In the genomic region with DNA sequence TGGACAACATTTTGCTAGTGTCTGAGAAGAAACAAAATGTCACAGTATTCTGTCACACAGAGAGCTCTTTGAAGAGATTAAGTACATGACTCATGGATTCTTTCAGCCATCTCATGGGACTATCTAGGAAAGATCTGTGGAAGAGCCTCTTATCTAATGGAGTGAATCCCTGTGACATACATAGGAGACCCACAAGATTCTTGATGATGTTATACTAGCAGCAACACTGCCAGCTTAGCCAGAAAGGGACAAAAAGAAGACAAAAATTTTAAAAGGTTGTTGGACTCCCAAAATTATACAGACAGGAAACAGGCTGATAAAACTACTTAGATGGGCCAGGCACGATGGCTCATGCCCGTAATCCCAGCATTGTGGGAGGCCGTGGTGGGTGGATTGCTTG, we compare ENCODE assay signal across 33 cellular contexts.
"Had no signal": no experiment of that assay in that cellular context is flagged by ENCODE, and none has a peak within 500 bp of the region (broad histone marks: within the 10 kb centered on the region; RNA-seq: fewer than 3 reads in every experiment).

No MANE protein-coding gene starts in this region.

- H3K27ac ChIP-seq: neutrophil, ovary, parathyroid adenoma, psoas muscle, skin epidermis, spleen, suprapubic skin, testis, tibial artery, transverse colon, upper lobe of right lung, uterus had no signal

- DNase-seq: naive thymus-derived CD8-positive, alpha-beta T cell; nephron progenitor cell; nucleus accumbens; ovary; posterior cingulate gyrus; psoas muscle; right cardiac atrium; spleen; stimulated activated CD4-positive, alpha-beta T cell treated with anti-CD3 and anti-CD28 coated beads, Interleukin-12 subunit alpha, Interleukin-12 subunit beta, amount 100 ng/mL, for 4 hours; stimulated activated CD4-positive, alpha-beta T cell treated with anti-CD3 and anti-CD28 coated beads, Interleukin-1b, Interleukin-23, amount 100 ng/mL, for 48 hours; stimulated activated CD4-positive, alpha-beta T cell treated with anti-CD3 and anti-CD28 coated beads, Interleukin-4, amount 100 ng/mL, for 1 hour; stimulated activated CD4-positive, alpha-beta T cell treated with anti-CD3 and anti-CD28 coated beads, Interleukin-4, amount 100 ng/mL, for 4 hours; stimulated activated CD8-positive, alpha-beta memory T cell treated with anti-CD3 and anti-CD28 coated beads, Interleukin-4, amount 100 ng/mL, for 48 hours; stimulated activated naive CD4-positive, alpha-beta T cell; stimulated activated naive CD8-positive, alpha-beta T cell treated with anti-CD3 and anti-CD28 coated beads, Interleukin-15, amount 100 ng/mL, for 72 hours; stimulated activated naive CD8-positive, alpha-beta T cell treated with anti-CD3 and anti-CD28 coated beads, Interleukin-15, Interleukin-2, amounts not matched to agents 100 U/mL and 50 U/mL, for 24 hours; substantia nigra; testis; tibial artery; transverse colon; upper lobe of right lung; uterus had no signal

- H3K4me1 Mint-ChIP-seq: naive thymus-derived CD8-positive, alpha-beta T cell; nephron progenitor cell; neural crest cell; stimulated activated naive CD8-positive, alpha-beta T cell treated with anti-CD3 and anti-CD28 coated beads, Interleukin-15, amount 100 ng/mL, for 72 hours had no signal

- H3K9me3 ChIP-seq: neutrophil, ovary, suprapubic skin, testis, upper lobe of right lung had no signal

- H3K4me2 ChIP-seq: smooth muscle cell had no signal

- H3K9ac ChIP-seq: parathyroid adenoma had no signal

- H3K36me3 ChIP-seq: neutrophil, ovary, spleen, suprapubic skin, tibial artery, transverse colon, upper lobe of right lung, uterus had no signal

- H3K27me3 ChIP-seq: neutrophil, ovary, spleen, suprapubic skin, testis, tibial artery, transverse colon, upper lobe of right lung, uterus had no signal

- H3K27ac Mint-ChIP-seq: naive thymus-derived CD8-positive, alpha-beta T cell; natural killer cell treated with Interleukin-12 subunit alpha and Interleukin-12 subunit beta and Interleukin-15 and Interleukin-18, amount 100 ng/mL, for 72 hours; nephron progenitor cell; progenitor cell of endocrine pancreas; stimulated activated memory B cell treated with anti-CD40 and anti-IgM and Interleukin-4, amounts not matched to agents 10 μg/mL and 1 μg/mL and 100 μg/mL, for 72 hours; stimulated activated naive CD8-positive, alpha-beta T cell treated with anti-CD3 and anti-CD28 coated beads, Interleukin-15, amount 100 ng/mL, for 72 hours; type B pancreatic cell had no signal

- H3K4me3 ChIP-seq: ovary, psoas muscle, skin epidermis, smooth muscle cell, spleen, suprapubic skin, tibial artery, transverse colon, upper lobe of right lung, uterus had no signal

- ATAC-seq: naive thymus-derived CD8-positive, alpha-beta T cell; natural killer cell treated with Interleukin-12 subunit alpha and Interleukin-12 subunit beta and Interleukin-15 and Interleukin-18, amount 100 ng/mL, for 72 hours; psoas muscle; right cardiac atrium; sciatic nerve; stimulated activated memory B cell treated with anti-CD40 and anti-IgM and Interleukin-4, amounts not matched to agents 10 μg/mL and 1 μg/mL and 100 μg/mL, for 72 hours; stimulated activated naive CD8-positive, alpha-beta T cell treated with anti-CD3 and anti-CD28 coated beads, Interleukin-15, amount 100 ng/mL, for 72 hours; stimulated activated naive CD8-positive, alpha-beta T cell treated with anti-CD3 and anti-CD28 coated beads, Interleukin-15, Interleukin-2, amounts not matched to agents 100 U/mL and 50 U/mL, for 24 hours; upper lobe of right lung had no signal

- H3K4me3 Mint-ChIP-seq: naive thymus-derived CD8-positive, alpha-beta T cell; natural killer cell treated with Interleukin-12 subunit alpha and Interleukin-12 subunit beta and Interleukin-15 and Interleukin-18, amount 100 ng/mL, for 72 hours; nephron progenitor cell; neural crest cell; stimulated activated memory B cell treated with anti-CD40 and anti-IgM and Interleukin-4, amounts not matched to agents 10 μg/mL and 1 μg/mL and 100 μg/mL, for 72 hours; stimulated activated naive CD8-positive, alpha-beta T cell treated with anti-CD3 and anti-CD28 coated beads, Interleukin-15, amount 100 ng/mL, for 72 hours; type B pancreatic cell had no signal

- H3K4me1 ChIP-seq: parathyroid adenoma, psoas muscle, suprapubic skin, testis, tibial artery, transverse colon, upper lobe of right lung, uterus had no signal

- H3K79me2 ChIP-seq: parathyroid adenoma had no signal

- H2AFZ ChIP-seq: parathyroid adenoma had no signal

- H3K27me3 Mint-ChIP-seq: progenitor cell of endocrine pancreas; stimulated activated memory B cell treated with anti-CD40 and anti-IgM and Interleukin-4, amounts not matched to agents 10 μg/mL and 1 μg/mL and 100 μg/mL, for 72 hours had no signal

- H3K9me3 Mint-ChIP-seq: natural killer cell treated with Interleukin-12 subunit alpha and Interleukin-12 subunit beta and Interleukin-15 and Interleukin-18, amount 100 ng/mL, for 72 hours; neural crest cell; stimulated activated memory B cell treated with anti-CD40 and anti-IgM and Interleukin-4, amounts not matched to agents 10 μg/mL and 1 μg/mL and 100 μg/mL, for 72 hours; stimulated activated naive CD8-positive, alpha-beta T cell treated with anti-CD3 and anti-CD28 coated beads, Interleukin-15, amount 100 ng/mL, for 72 hours; type B pancreatic cell had no signal

- H3K36me3 Mint-ChIP-seq: natural killer cell treated with Interleukin-12 subunit alpha and Interleukin-12 subunit beta and Interleukin-15 and Interleukin-18, amount 100 ng/mL, for 72 hours; stimulated activated memory B cell treated with anti-CD40 and anti-IgM and Interleukin-4, amounts not matched to agents 10 μg/mL and 1 μg/mL and 100 μg/mL, for 72 hours; type B pancreatic cell had no signal
